7 cellular contexts compared by ENCODE assay signal in genomic region chr6:151402228-151402627, GRCh38.
"Had no signal": no experiment of that assay in that cellular context is flagged by ENCODE, and none has a peak within 500 bp of the region (broad histone marks: within the 10 kb centered on the region; RNA-seq: fewer than 3 reads in every experiment).

No MANE protein-coding gene starts in this region.

- H3K9me3 Mint-ChIP-seq: neural crest cell, T-cell had no signal

- ATAC-seq: foreskin keratinocyte, T-cell had no signal

- H3K27me3 Mint-ChIP-seq: T-cell had no signal

- H3K4me1 ChIP-seq: parathyroid adenoma had no signal

- DNase-seq: foreskin keratinocyte, T-cell, T1000 had no signal

- H3K9me3 ChIP-seq: tibial nerve had no signal

- H3K4me3 Mint-ChIP-seq: neural crest cell, T-cell had no signal

- H2AFZ ChIP-seq: parathyroid adenoma had no signal

- H3K4me3 ChIP-seq: cardiac muscle cell, tibial nerve had no signal

- H3K27ac ChIP-seq: foreskin keratinocyte, parathyroid adenoma, tibial nerve had no signal

- H3K27me3 ChIP-seq: cardiac muscle cell, foreskin keratinocyte, tibial nerve had no signal
